8 cellular contexts compared by ENCODE assay signal in genomic region chr1:205440476-205441317, GRCh38. TPM values are rescaled to one million over a fixed set of nuclear protein-coding genes. Genes with fewer than 3 reads are reported as not detected.
DNase-seq lines count a peak whose midpoint lies in the region; ATAC-seq and TF ChIP-seq lines count a peak whose summit lies in the region.

No MANE protein-coding gene starts in this region.

- ATAC-seq in HG02571 (IDR thresholded peaks at IDR 0.05; ENCODE audit: unreplicated experiment), result no peak

- no peaks in the 10 kb centered on the region for H3K9me3 ChIP-seq in left ventricle myocardium inferior (replicated peaks)

- no peak for TF ChIP-seq CTCF in left ventricle myocardium inferior (IDR thresholded peaks at IDR 0.05; ENCODE audit: borderline replicate concordance)

- peak; percentile 44; the same call in 1 of the 2 replicates for TF ChIP-seq POLR2A in Raji (IDR thresholded peaks at IDR 0.05; ENCODE audit: insufficient read depth, low read depth, low read length)

- peaks cover 58% of the 10 kb centered on the region for H3K4me1 ChIP-seq in left ventricle myocardium inferior

- H3K27ac ChIP-seq in left ventricle myocardium inferior (replicated peaks) (peak overlapping the region; percentile 78), skin epidermis (peak overlapping the region in 14 of 21 experiments; percentile 2 to 87 (median 61))

- no peaks in the 10 kb centered on the region for H3K27me3 ChIP-seq in left ventricle myocardium inferior (ENCODE audit: low read depth)

- H3K36me3 ChIP-seq in left ventricle myocardium inferior, result no peaks in the 10 kb centered on the region

- H3K4me3 ChIP-seq in left ventricle myocardium inferior (no peak overlapping the region), skin epidermis (no peak overlapping the region)

- peak; percentile 51 for DNase-seq in NCI-H748 (lab: John Stamatoyannopoulos, UW; ENCODE audit: unreplicated experiment)
- no peak for DNase-seq in NCI-H748 treated with DMSO at 0.1 percent for 48 hours (lab: John Stamatoyannopoulos, UW)
- DNase-seq in HK-2 (ENCODE audit: unreplicated experiment), result peak; percentile 87
- DNase-seq in activated effector memory CD4-positive, alpha-beta T cell treated with Interleukin-2 at 50 U/mL for 16 hours, result peak; percentile 66
- peak; percentile 29 for DNase-seq in left ventricle myocardium inferior

- intact Hi-C loops in left ventricle myocardium inferior (cut with micrococcal nuclease), result no loop called here

RNA-seq across cellular contexts. Expression of gene BLACAT1, which starts 15.1 kb away (rescaled TPM):
- not detected for total RNA-seq in left ventricle myocardium inferior

RNA-seq across cellular contexts. Expression of gene LEMD1, which starts 18.8 kb away (rescaled TPM):
- total RNA-seq in left ventricle myocardium inferior, result not detected
